Comparison of ENCODE assay signal across 8 cellular contexts in genomic region chrX:20252392-20253231, GRCh38. TPM values are rescaled to one million over a fixed set of nuclear protein-coding genes. Genes with fewer than 3 reads are reported as not detected.
DNase-seq lines count a peak whose midpoint lies in the region; ATAC-seq and TF ChIP-seq lines count a peak whose summit lies in the region.

No MANE protein-coding gene starts in this region.

- CTCF ChIA-PET in A673 (lab: Charles Lee) = interaction anchor here (0.6 to 1.3 kb wide), 3 partner anchors 14 to 265 kb away, joined by 5 to 10 read pairs (median 6); partner anchors contain the start of gene RPS6KA3

- no peaks in the 10 kb centered on the region for H3K27me3 ChIP-seq in A673 (replicated peaks; ENCODE audit: insufficient read depth, low read depth, low read length, poor library complexity)
- no peaks in the 10 kb centered on the region for H3K27me3 ChIP-seq in colonic mucosa

- intact Hi-C loops in A673 (cut with micrococcal nuclease; ENCODE audit: unreplicated experiment) (loop anchor here (1.0 to 5.0 kb wide), 2 partner anchors 190 to 275 kb away; no protein-coding TSS in a partner anchor), colonic mucosa (cut with DNase I) (loop anchor here (5.0 kb wide), 1 partner anchor 190 kb away; no protein-coding TSS in a partner anchor)

- DNase-seq in A673 (ENCODE audit: low spot score) (peak; percentile 68), colonic mucosa (peak; percentile 83), memory B cell (ENCODE audit: low spot score in 2 of 2) (peak; percentile 56 to 64), NCI-H2107 (lab: John Stamatoyannopoulos, UW) (no peak)
- peak; percentile 64 for DNase-seq in activated CD4-positive, CD25-positive, alpha-beta regulatory T cell treated with anti-CD3 and anti-CD28 coated beads, Interleukin-2, amount 50 U/mL, for 72 hours

- POLR2A ChIA-PET in A673 (lab: Charles Lee; ENCODE audit: low non-redundant PET) = no interaction called here

- peaks cover 10% of the 10 kb centered on the region for H3K36me3 Mint-ChIP-seq in memory B cell
- peaks cover 34% of the 10 kb centered on the region for H3K36me3 Mint-ChIP-seq in stimulated activated naive CD8-positive, alpha-beta T cell treated with anti-CD3 and anti-CD28 coated beads, Interleukin-15, Interleukin-2, amounts not matched to agents 100 ng/mL and 50 ng/mL, for 24 hours (ENCODE audit: low read depth)

- H3K9me3 ChIP-seq in A673 (ENCODE audit: low read depth, low read length, poor library complexity, severe bottlenecking) (no peaks in the 10 kb centered on the region), colonic mucosa (no peaks in the 10 kb centered on the region)

- BruUV-seq in A673 (replicated peaks; lab: Mats Ljungman, UMichigan) = no TSS peak

- no peak overlapping the region for H3K4me3 Mint-ChIP-seq in memory B cell
- H3K4me3 Mint-ChIP-seq in stimulated activated naive CD8-positive, alpha-beta T cell treated with anti-CD3 and anti-CD28 coated beads, Interleukin-15, Interleukin-2, amounts not matched to agents 100 ng/mL and 50 ng/mL, for 24 hours = no peak overlapping the region

- H3K4me3 ChIP-seq in A673 (ENCODE audit: low read depth, low read length, poor library complexity, severe bottlenecking) (no peak overlapping the region), colonic mucosa (no peak overlapping the region)

- peak; percentile 74 for TF ChIP-seq CTCF in A673 (conservative IDR thresholded peaks at IDR 0.05; ENCODE audit: low read depth, low read length)
- TF ChIP-seq CTCF in LNCAP (IDR thresholded peaks at IDR 0.05) = peak; percentile 57
- peak; percentile 73 for TF ChIP-seq CTCF in colonic mucosa (IDR thresholded peaks at IDR 0.05)

- H3K27ac Mint-ChIP-seq in memory B cell = no peak overlapping the region
- peak overlapping the region; percentile 61 for H3K27ac Mint-ChIP-seq in stimulated activated naive CD8-positive, alpha-beta T cell treated with anti-CD3 and anti-CD28 coated beads, Interleukin-15, Interleukin-2, amounts not matched to agents 100 ng/mL and 50 ng/mL, for 24 hours

- H3K4me1 ChIP-seq in A673 (ENCODE audit: insufficient read depth, low read length, poor library complexity, severe bottlenecking) (no peaks in the 10 kb centered on the region), colonic mucosa (no peaks in the 10 kb centered on the region)

- no peak overlapping the region for H3K27ac ChIP-seq in A673 (ENCODE audit: low read depth, low read length, poor library complexity, severe bottlenecking)
- peak overlapping the region; percentile 56 for H3K27ac ChIP-seq in colonic mucosa

- H3K4me1 Mint-ChIP-seq in memory B cell = peaks cover 9% of the 10 kb centered on the region
- peaks cover 60% of the 10 kb centered on the region for H3K4me1 Mint-ChIP-seq in stimulated activated naive CD8-positive, alpha-beta T cell treated with anti-CD3 and anti-CD28 coated beads, Interleukin-15, Interleukin-2, amounts not matched to agents 100 ng/mL and 50 ng/mL, for 24 hours (ENCODE audit: low read depth)

- H3K9me3 Mint-ChIP-seq in memory B cell = peaks cover 4% of the 10 kb centered on the region
- H3K9me3 Mint-ChIP-seq in stimulated activated naive CD8-positive, alpha-beta T cell treated with anti-CD3 and anti-CD28 coated beads, Interleukin-15, Interleukin-2, amounts not matched to agents 100 ng/mL and 50 ng/mL, for 24 hours = no peaks in the 10 kb centered on the region

- H3K9ac ChIP-seq in colonic mucosa (ENCODE audit: low read depth in 2 of 2, low read length in 2 of 2) = peak overlapping the region in 1 of 2 donors; percentile 48

- no peaks in the 10 kb centered on the region for H3K27me3 Mint-ChIP-seq in memory B cell
- H3K27me3 Mint-ChIP-seq in stimulated activated naive CD8-positive, alpha-beta T cell treated with anti-CD3 and anti-CD28 coated beads, Interleukin-15, Interleukin-2, amounts not matched to agents 100 ng/mL and 50 ng/mL, for 24 hours = no peaks in the 10 kb centered on the region

- H3K36me3 ChIP-seq in A673 (ENCODE audit: insufficient read depth, low read length, poor library complexity, severe bottlenecking) = no peaks in the 10 kb centered on the region
- H3K36me3 ChIP-seq in colonic mucosa = no peaks in the 10 kb centered on the region

- ATAC-seq in GM18517 (IDR thresholded peaks at IDR 0.05; ENCODE audit: unreplicated experiment) (peak; percentile 72), memory B cell (ENCODE audit: low read depth) (peak; percentile 63)

RNA-seq across cellular contexts. Expression of gene RPS6KA3, which starts 14.1 kb away (rescaled TPM):
- total RNA-seq in A673 (2021) (32.3 and 33.6 TPM in 2 replicates), colonic mucosa (100 to 1,000 TPM in 1 of 2 donors, 10 to 100 TPM in 1; 77.0 to 110 TPM)
